ENCODE assay signal across 17 cellular contexts in genomic region chr5:125281662-125282061, GRCh38.
DNase-seq lines count a peak whose midpoint lies in the region; ATAC-seq, FAIRE-seq and TF ChIP-seq lines count a peak whose summit lies in the region.
"Had no signal": no experiment of that assay in that cellular context is flagged by ENCODE, and none has a peak within 500 bp of the region (broad histone marks: within the 10 kb centered on the region; RNA-seq: fewer than 3 reads in every experiment).

No MANE protein-coding gene starts in this region.

- TF ChIP-seq CTCF in fibroblast of villous mesenchyme (IDR thresholded peaks at IDR 0.05; ENCODE audit: insufficient read depth, low read depth, low read length): no peak
- TF ChIP-seq CTCF in pancreas (IDR thresholded peaks at IDR 0.05): no peak

- no peak for ATAC-seq in pancreas
- no peak for ATAC-seq in GM21447 (IDR thresholded peaks at IDR 0.05; ENCODE audit: unreplicated experiment)

- H3K27ac ChIP-seq in pancreas: no peak overlapping the region

- no peaks in the 10 kb centered on the region for H3K27me3 ChIP-seq in pancreas

- no peaks in the 10 kb centered on the region for H3K9me3 ChIP-seq in pancreas

- H3K4me3 ChIP-seq in fibroblast of villous mesenchyme (ENCODE audit: low read depth, low read length): no peak overlapping the region
- no peak overlapping the region for H3K4me3 ChIP-seq in pancreas

- H3K4me1 ChIP-seq in pancreas: no peaks in the 10 kb centered on the region

- intact Hi-C loops in pancreas (cut with DNase I): no loop called here

- H3K36me3 ChIP-seq in pancreas: no peaks in the 10 kb centered on the region

- FAIRE-seq in pancreas (lab: Jason Lieb, UNC): peak; percentile 17
- FAIRE-seq: G401.6, GM12891 had no signal

- DNase-seq in SK-N-DZ (ENCODE audit: low spot score) (peak; percentile 81), fibroblast of villous mesenchyme (ENCODE audit: low read depth) (peak; percentile 37), pancreas (no peak), OCI-M2 (lab: John Stamatoyannopoulos, UW; ENCODE audit: unreplicated experiment) (no peak), NCI-H187 treated with DMSO at 0.1 percent for 48 hours (lab: John Stamatoyannopoulos, UW) (no peak)
- no peak for DNase-seq in activated CD4-positive, alpha-beta T cell treated with anti-CD3 and anti-CD28 coated beads for 1 hour
- DNase-seq: C1 segment of cervical spinal cord; Calu3; CD4-positive, alpha-beta T cell; DMS 273 treated with DMSO at 0.1 percent for 48 hours; DMS79; EL; GOT3; H9 had no signal

Comparison
In these comparisons a context has a peak if more than half of its experiments do, and no peak if none do; other contexts are left out.
1. DNase-seq: peak in SK-N-DZ (single experiment) and fibroblast of villous mesenchyme (single experiment); none in pancreas (0 of 6), activated CD4-positive, alpha-beta T cell treated with anti-CD3 and anti-CD28 coated beads for 1 hour (single experiment), OCI-M2 (single experiment) and NCI-H187 treated with DMSO at 0.1 percent for 48 hours (single experiment).